8 cellular contexts compared by ENCODE assay signal in genomic region chr3:45929042-45929679, GRCh38. TPM values are rescaled to one million over a fixed set of nuclear protein-coding genes. Genes with fewer than 3 reads are reported as not detected.
DNase-seq lines count a peak whose midpoint lies in the region; ATAC-seq and TF ChIP-seq lines count a peak whose summit lies in the region.

No MANE protein-coding gene starts in this region.

- no peak overlapping the region for H3K4me3 ChIP-seq in fibroblast of mammary gland (ENCODE audit: control insufficient read depth, low read depth, low read length)
- H3K4me3 ChIP-seq in thyroid gland (replicated peaks in 1 of 3), result no peak overlapping the region

- H3K9me3 ChIP-seq in thyroid gland, result no peaks in the 10 kb centered on the region

- no peak overlapping the region for H3K4me3 Mint-ChIP-seq in osteocyte (ENCODE audit: unreplicated experiment)

- H3K36me3 ChIP-seq in thyroid gland, result peaks cover 50 to 56% of the 10 kb centered on the region in 2 donors

- no peak overlapping the region for H3K27ac Mint-ChIP-seq in osteocyte (ENCODE audit: unreplicated experiment)

- ATAC-seq in GM19467 (IDR thresholded peaks at IDR 0.05; ENCODE audit: unreplicated experiment), result no peak

- intact Hi-C loops in thyroid gland (cut with DNase I), result no loop called here

- no peak for TF ChIP-seq POLR2A in thyroid gland (IDR thresholded peaks at IDR 0.05)

- H3K27me3 ChIP-seq in thyroid gland, result no peaks in the 10 kb centered on the region

- no peaks in the 10 kb centered on the region for H3K4me1 ChIP-seq in thyroid gland

- H3K36me3 Mint-ChIP-seq in osteocyte (ENCODE audit: unreplicated experiment), result peaks cover 49% of the 10 kb centered on the region

- WGBS in thyroid gland, 2 donors, result 84 to 88% methylated on average over 7 to 9 of the region's 9 CpGs

- no peaks in the 10 kb centered on the region for H3K4me1 Mint-ChIP-seq in osteocyte (ENCODE audit: unreplicated experiment)

- H3K9me3 Mint-ChIP-seq in osteocyte (ENCODE audit: unreplicated experiment), result no peaks in the 10 kb centered on the region

- H3K27ac ChIP-seq in 22Rv1 (no peak overlapping the region), thyroid gland (no peak overlapping the region)

- TF ChIP-seq CTCF in 22Rv1 (IDR thresholded peaks at IDR 0.05) (peak; percentile 70), GM12874 (IDR thresholded peaks at IDR 0.05; ENCODE audit: insufficient read depth, low read depth, low read length) (peak; percentile 94), fibroblast of mammary gland (conservative IDR thresholded peaks at IDR 0.05; ENCODE audit: control insufficient read depth, insufficient read depth, low read depth, low read length) (peak; percentile 80), osteocyte (IDR thresholded peaks at IDR 0.05) (peak; percentile 66), thyroid gland (IDR thresholded peaks at IDR 0.05) (peak in 3 of 6 experiments; percentile 12 to 45 (median 36))

- DNase-seq in NCI-H69 (lab: John Stamatoyannopoulos, UW), result peak; percentile 27
- DNase-seq in activated CD8-positive, alpha-beta memory T cell treated with anti-CD3 and anti-CD28 coated beads, Interleukin-2, amount 50 U/mL, for 4 hours, result peak; percentile 71
- DNase-seq in fibroblast of mammary gland (ENCODE audit: low read depth), result peak; percentile 31
- no peak for DNase-seq in osteocyte (ENCODE audit: extremely low spot score, unreplicated experiment)
- no peak for DNase-seq in thyroid gland

- H3K27me3 Mint-ChIP-seq in osteocyte (ENCODE audit: unreplicated experiment), result no peaks in the 10 kb centered on the region

RNA-seq across cellular contexts. Expression of gene CXCR6, which starts 14.1 kb away (rescaled TPM):
- total RNA-seq in osteocyte, result not detected in 2 replicates
- 1 to 10 TPM; 2.1 to 4.4 (median 3.4) TPM for total RNA-seq in thyroid gland

RNA-seq across cellular contexts. Expression of gene CCR9, which starts 42.8 kb away (rescaled TPM):
- total RNA-seq in osteocyte (not detected in 2 replicates), thyroid gland (not detected)

Comparison
In these comparisons a context has a peak if more than half of its experiments do, and no peak if none do; other contexts are left out.
1. DNase-seq: peak in NCI-H69 (single experiment), activated CD8-positive, alpha-beta memory T cell treated with anti-CD3 and anti-CD28 coated beads, Interleukin-2, amount 50 U/mL, for 4 hours (single experiment) and fibroblast of mammary gland (single experiment); none in osteocyte (single experiment) and thyroid gland (0 of 2).